1 cellular context compared by ENCODE assay signal in genomic region chr1:19311931-19312781, GRCh38.
TF ChIP-seq lines count a peak whose summit lies in the region.

AKR7A2 (minus strand) TSS chr1:19312144; CDS start chr1:19312124, 20 bp downstream.
SLC66A1 (plus strand) TSS chr1:19312326; CDS start chr1:19317678, 5,352 bp downstream.

TF ChIP-seq in HepG2, 621 proteins besides CTCF, POLR2A, EP300 and RAD21 (continued from another document and continues in another):
- TF ChIP-seq TFDP1 (CRISPR knock-in tag; IDR thresholded peaks at IDR 0.05; ENCODE audit: borderline replicate concordance) (peak; percentile 89), BRD4 (CRISPR knock-in tag; IDR thresholded peaks at IDR 0.05) (no peak), ZNF775 (CRISPR knock-in tag; IDR thresholded peaks at IDR 0.05; ENCODE audit: borderline replicate concordance) (no peak), HCFC1 (IDR thresholded peaks at IDR 0.05; ENCODE audit: low read depth, low read length) (peak; percentile 18; the same call in 1 of the 2 replicates), CBX2 (IDR thresholded peaks at IDR 0.05; ENCODE audit: low read depth, low read length) (no peak), CBX2 (CRISPR knock-in tag; IDR thresholded peaks at IDR 0.05; ENCODE audit: low read depth) (no peak), ZNF619 (CRISPR knock-in tag; IDR thresholded peaks at IDR 0.05) (no peak), DNMT3B (CRISPR knock-in tag; conservative IDR thresholded peaks at IDR 0.05) (0 out of 2 replicates have a peak, but pooled peaks have one; percentile 10), BCLAF1 (IDR thresholded peaks at IDR 0.05) (no peak), KMT2B (CRISPR knock-in tag; IDR thresholded peaks at IDR 0.05) (no peak), ZNF143 (CRISPR knock-in tag; IDR thresholded peaks at IDR 0.05) (peak; percentile 24; the same call in 1 of the 2 replicates), RFXANK (CRISPR knock-in tag; IDR thresholded peaks at IDR 0.05) (no peak), BCL6 (CRISPR knock-in tag; IDR thresholded peaks at IDR 0.05) (no peak), MED13 (CRISPR knock-in tag; IDR thresholded peaks at IDR 0.05) (no peak), ZNF317 (CRISPR knock-in tag; IDR thresholded peaks at IDR 0.05) (no peak; the same call in 1 of the 2 replicates), POLR2G (IDR thresholded peaks at IDR 0.05; ENCODE audit: low read depth, low read length) (peak; percentile 82), ZNF10 (CRISPR knock-in tag; IDR thresholded peaks at IDR 0.05; ENCODE audit: borderline replicate concordance, low read depth) (no peak), ZBTB49 (CRISPR knock-in tag; IDR thresholded peaks at IDR 0.05; ENCODE audit: borderline replicate concordance) (no peak), NFYC (CRISPR knock-in tag; IDR thresholded peaks at IDR 0.05) (no peak), ZNF740 (CRISPR knock-in tag; IDR thresholded peaks at IDR 0.05) (0 out of 2 replicates have a peak, but pooled peaks have one; percentile 54), MNT (IDR thresholded peaks at IDR 0.05) (no peak), ZNF883 (CRISPR knock-in tag; IDR thresholded peaks at IDR 0.05; ENCODE audit: not compliant biosample characterization) (no peak), MAF1 (CRISPR knock-in tag; IDR thresholded peaks at IDR 0.05; ENCODE audit: borderline replicate concordance) (no peak), SIN3A (IDR thresholded peaks at IDR 0.05; ENCODE audit: borderline replicate concordance, low read depth, low read length) (no peak), KDM5A (IDR thresholded peaks at IDR 0.05; ENCODE audit: borderline replicate concordance, low read length) (no peak; the same call in 1 of the 2 replicates), ZFP62 (CRISPR knock-in tag; IDR thresholded peaks at IDR 0.05) (no peak), ZBTB20 (CRISPR knock-in tag; IDR thresholded peaks at IDR 0.05; ENCODE audit: borderline replicate concordance, low read depth) (peak; percentile 67; the same call in 1 of the 2 replicates), ZNF616 (CRISPR knock-in tag; IDR thresholded peaks at IDR 0.05; ENCODE audit: low read depth) (0 out of 2 replicates have a peak, but pooled peaks have one; percentile 63), TFE3 (CRISPR knock-in tag; IDR thresholded peaks at IDR 0.05) (peak; percentile 52; the same call in 1 of the 2 replicates), ZNF691 (CRISPR knock-in tag; IDR thresholded peaks at IDR 0.05; ENCODE audit: borderline replicate concordance, low read depth) (peak; percentile 23; the same call in 1 of the 2 replicates), PBX2 (CRISPR knock-in tag; IDR thresholded peaks at IDR 0.05) (no peak), CENPX (CRISPR knock-in tag; IDR thresholded peaks at IDR 0.05) (no peak), REXO4 (CRISPR knock-in tag; IDR thresholded peaks at IDR 0.05; ENCODE audit: borderline replicate concordance) (no peak), FUBP1 (CRISPR knock-in tag; IDR thresholded peaks at IDR 0.05; ENCODE audit: borderline replicate concordance) (peak; percentile 61; the same call in 1 of the 2 replicates), SP2 (CRISPR knock-in tag; IDR thresholded peaks at IDR 0.05) (no peak), ZKSCAN8 (CRISPR knock-in tag; IDR thresholded peaks at IDR 0.05; ENCODE audit: borderline replicate concordance) (no peak), ISL2 (CRISPR knock-in tag; IDR thresholded peaks at IDR 0.05) (no peak; the same call in 1 of the 2 replicates), ZFP82 (CRISPR knock-in tag; IDR thresholded peaks at IDR 0.05; ENCODE audit: borderline replicate concordance) (peak; percentile 65; the same call in 1 of the 2 replicates), NCOA5 (CRISPR knock-in tag; IDR thresholded peaks at IDR 0.05) (no peak), MTA3 (CRISPR knock-in tag; IDR thresholded peaks at IDR 0.05) (no peak), FOXK1 (CRISPR knock-in tag; IDR thresholded peaks at IDR 0.05; ENCODE audit: borderline replicate concordance, low read depth) (no peak), ZBTB4 (CRISPR knock-in tag; IDR thresholded peaks at IDR 0.05; ENCODE audit: borderline replicate concordance) (no peak), ZFYVE20 (CRISPR knock-in tag; IDR thresholded peaks at IDR 0.05; ENCODE audit: borderline replicate concordance, low read depth) (0 out of 2 replicates have a peak, but pooled peaks have one; percentile 56), ZNF550 (CRISPR knock-in tag; IDR thresholded peaks at IDR 0.05; ENCODE audit: borderline replicate concordance) (0 out of 2 replicates have a peak, but pooled peaks have one; percentile 12), FOXO1 (CRISPR knock-in tag; IDR thresholded peaks at IDR 0.05) (no peak), FIP1L1 (IDR thresholded peaks at IDR 0.05; ENCODE audit: borderline replicate concordance, insufficient read depth, low read depth, low read length) (no peak), EEA1 (CRISPR knock-in tag; IDR thresholded peaks at IDR 0.05; ENCODE audit: borderline replicate concordance) (no peak; the same call in 1 of the 2 replicates), ZNF296 (CRISPR knock-in tag; conservative IDR thresholded peaks at IDR 0.05) (no peak)
